In the genomic region with DNA sequence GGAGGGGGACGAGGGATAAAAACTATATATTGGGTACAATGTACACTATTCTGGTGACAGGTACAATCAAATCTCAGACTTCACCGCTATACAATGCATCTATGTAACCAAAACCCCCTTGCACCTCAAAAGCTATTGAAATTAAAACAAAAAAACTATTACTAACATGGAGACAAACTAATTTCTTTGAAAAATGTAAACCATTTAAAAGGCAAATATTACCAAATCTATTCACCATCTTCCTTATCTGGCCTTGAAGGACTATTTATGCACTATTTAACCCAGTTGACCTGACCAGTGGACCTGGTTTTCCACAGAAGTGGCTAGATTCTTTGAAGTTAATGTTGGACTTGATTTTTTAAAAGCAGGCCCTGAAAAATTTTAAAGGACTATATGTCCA, we compare ENCODE assay signal across 1 cellular context.
TF ChIP-seq lines count a peak whose summit lies in the region.

No MANE protein-coding gene starts in this region.

TF ChIP-seq in HepG2, 621 proteins besides CTCF, POLR2A, EP300 and RAD21 (continued from another document and continues in another):
- TF ChIP-seq CCDC6 (CRISPR knock-in tag; IDR thresholded peaks at IDR 0.05) (no peak), MED8 (CRISPR knock-in tag; IDR thresholded peaks at IDR 0.05; ENCODE audit: insufficient replicate concordance) (peak; percentile 55), GATA4 (IDR thresholded peaks at IDR 0.05; ENCODE audit: borderline replicate concordance, low read depth) (peak; percentile 92), ZNF839 (CRISPR knock-in tag; IDR thresholded peaks at IDR 0.05; ENCODE audit: borderline replicate concordance) (no peak), STAT5B (CRISPR knock-in tag; IDR thresholded peaks at IDR 0.05) (no peak), WIZ (CRISPR knock-in tag; IDR thresholded peaks at IDR 0.05) (no peak), RELA (CRISPR knock-in tag; IDR thresholded peaks at IDR 0.05) (no peak), MAZ (IDR thresholded peaks at IDR 0.05; ENCODE audit: borderline replicate concordance, low read depth, low read length) (no peak), MAZ (CRISPR knock-in tag; IDR thresholded peaks at IDR 0.05; ENCODE audit: low read depth) (no peak), ZNF607 (CRISPR knock-in tag; IDR thresholded peaks at IDR 0.05; ENCODE audit: borderline replicate concordance) (no peak), ZNF382 (CRISPR knock-in tag; IDR thresholded peaks at IDR 0.05; ENCODE audit: borderline replicate concordance) (no peak), CBFB (CRISPR knock-in tag; IDR thresholded peaks at IDR 0.05) (no peak), ZNF160 (CRISPR knock-in tag; IDR thresholded peaks at IDR 0.05) (no peak), IKZF1 (IDR thresholded peaks at IDR 0.05) (no peak), CCAR2 (optimal IDR thresholded peaks at IDR 0.05; ENCODE audit: low read depth, low read length) (no peak), ZNF121 (CRISPR knock-in tag; IDR thresholded peaks at IDR 0.05) (no peak), ZNF3 (CRISPR knock-in tag; IDR thresholded peaks at IDR 0.05) (no peak), KLF11 (CRISPR knock-in tag; IDR thresholded peaks at IDR 0.05) (no peak), NR2F6 (IDR thresholded peaks at IDR 0.05) (peak; percentile 86), NR2F6 (CRISPR knock-in tag; IDR thresholded peaks at IDR 0.05) (peak; percentile 68), NFRKB (IDR thresholded peaks at IDR 0.05) (no peak), RCOR2 (CRISPR knock-in tag; IDR thresholded peaks at IDR 0.05) (no peak), MTF1 (CRISPR knock-in tag; IDR thresholded peaks at IDR 0.05) (no peak), ZNF652 (CRISPR knock-in tag; IDR thresholded peaks at IDR 0.05; ENCODE audit: borderline replicate concordance, low read depth) (no peak; the same call in 1 of the 2 replicates), ZFP36 (IDR thresholded peaks at IDR 0.05; ENCODE audit: borderline replicate concordance, low read depth, low read length, partially characterized antibody) (no peak), SALL2 (CRISPR knock-in tag; IDR thresholded peaks at IDR 0.05) (no peak), BHLHE40 (IDR thresholded peaks at IDR 0.05; ENCODE audit: low read length) (no peak), FOXJ3 (CRISPR knock-in tag; IDR thresholded peaks at IDR 0.05; ENCODE audit: borderline replicate concordance) (peak; percentile 55; the same call in 1 of the 2 replicates), TBP (CRISPR knock-in tag; IDR thresholded peaks at IDR 0.05) (no peak), ZNF737 (CRISPR knock-in tag; IDR thresholded peaks at IDR 0.05; ENCODE audit: borderline replicate concordance) (no peak), PAX8 (CRISPR knock-in tag; IDR thresholded peaks at IDR 0.05; ENCODE audit: borderline replicate concordance) (no peak), HNRNPK (IDR thresholded peaks at IDR 0.05; ENCODE audit: low read depth, low read length, poor library complexity, severe bottlenecking) (no peak), MIXL1 (CRISPR knock-in tag; IDR thresholded peaks at IDR 0.05) (peak; percentile 54; the same call in 1 of the 2 replicates), CEBPG (CRISPR knock-in tag; IDR thresholded peaks at IDR 0.05) (peak; percentile 54; the same call in 1 of the 2 replicates), RBM22 (optimal IDR thresholded peaks at IDR 0.05; ENCODE audit: low read length) (no peak), DR1 (CRISPR knock-in tag; IDR thresholded peaks at IDR 0.05) (no peak), MED1 (CRISPR knock-in tag; IDR thresholded peaks at IDR 0.05) (peak; percentile 89), JARID2 (CRISPR knock-in tag; IDR thresholded peaks at IDR 0.05; ENCODE audit: insufficient replicate concordance) (no peak), SIX4 (CRISPR knock-in tag; IDR thresholded peaks at IDR 0.05) (no peak), ZNF430 (CRISPR knock-in tag; IDR thresholded peaks at IDR 0.05) (no peak), TOE1 (CRISPR knock-in tag; IDR thresholded peaks at IDR 0.05) (no peak), ZNF30 (CRISPR knock-in tag; IDR thresholded peaks at IDR 0.05) (no peak), ZNF562 (CRISPR knock-in tag; IDR thresholded peaks at IDR 0.05; ENCODE audit: borderline replicate concordance) (no peak), CBX5 (CRISPR knock-in tag; IDR thresholded peaks at IDR 0.05; ENCODE audit: borderline replicate concordance) (no peak)
- TF ChIP-seq, protein P1, sequence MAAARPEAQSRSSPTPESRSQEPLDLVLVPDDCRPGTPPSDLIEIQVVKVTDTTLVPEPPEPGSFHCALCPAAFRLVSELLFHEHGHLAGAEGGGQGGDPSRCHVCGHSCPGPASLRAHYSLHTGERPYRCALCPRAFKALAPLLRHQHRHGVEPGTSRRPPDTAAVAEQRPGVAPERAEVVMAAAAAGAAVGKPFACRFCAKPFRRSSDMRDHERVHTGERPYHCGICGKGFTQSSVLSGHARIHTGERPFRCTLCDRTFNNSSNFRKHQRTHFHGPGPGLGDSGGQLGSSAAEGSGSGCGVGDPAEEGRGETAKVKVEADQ (CRISPR knock-in tag; IDR thresholded peaks at IDR 0.05; ENCODE audit: borderline replicate concordance), result no peak
- TF ChIP-seq, protein P2, sequence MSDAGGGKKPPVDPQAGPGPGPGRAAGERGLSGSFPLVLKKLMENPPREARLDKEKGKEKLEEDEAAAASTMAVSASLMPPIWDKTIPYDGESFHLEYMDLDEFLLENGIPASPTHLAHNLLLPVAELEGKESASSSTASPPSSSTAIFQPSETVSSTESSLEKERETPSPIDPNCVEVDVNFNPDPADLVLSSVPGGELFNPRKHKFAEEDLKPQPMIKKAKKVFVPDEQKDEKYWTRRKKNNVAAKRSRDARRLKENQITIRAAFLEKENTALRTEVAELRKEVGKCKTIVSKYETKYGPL (CRISPR knock-in tag; IDR thresholded peaks at IDR 0.05), result no peak
- TF ChIP-seq, protein P3, sequence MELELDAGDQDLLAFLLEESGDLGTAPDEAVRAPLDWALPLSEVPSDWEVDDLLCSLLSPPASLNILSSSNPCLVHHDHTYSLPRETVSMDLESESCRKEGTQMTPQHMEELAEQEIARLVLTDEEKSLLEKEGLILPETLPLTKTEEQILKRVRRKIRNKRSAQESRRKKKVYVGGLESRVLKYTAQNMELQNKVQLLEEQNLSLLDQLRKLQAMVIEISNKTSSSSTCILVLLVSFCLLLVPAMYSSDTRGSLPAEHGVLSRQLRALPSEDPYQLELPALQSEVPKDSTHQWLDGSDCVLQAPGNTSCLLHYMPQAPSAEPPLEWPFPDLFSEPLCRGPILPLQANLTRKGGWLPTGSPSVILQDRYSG (CRISPR knock-in tag; IDR thresholded peaks at IDR 0.05), result no peak
- TF ChIP-seq, protein P4, sequence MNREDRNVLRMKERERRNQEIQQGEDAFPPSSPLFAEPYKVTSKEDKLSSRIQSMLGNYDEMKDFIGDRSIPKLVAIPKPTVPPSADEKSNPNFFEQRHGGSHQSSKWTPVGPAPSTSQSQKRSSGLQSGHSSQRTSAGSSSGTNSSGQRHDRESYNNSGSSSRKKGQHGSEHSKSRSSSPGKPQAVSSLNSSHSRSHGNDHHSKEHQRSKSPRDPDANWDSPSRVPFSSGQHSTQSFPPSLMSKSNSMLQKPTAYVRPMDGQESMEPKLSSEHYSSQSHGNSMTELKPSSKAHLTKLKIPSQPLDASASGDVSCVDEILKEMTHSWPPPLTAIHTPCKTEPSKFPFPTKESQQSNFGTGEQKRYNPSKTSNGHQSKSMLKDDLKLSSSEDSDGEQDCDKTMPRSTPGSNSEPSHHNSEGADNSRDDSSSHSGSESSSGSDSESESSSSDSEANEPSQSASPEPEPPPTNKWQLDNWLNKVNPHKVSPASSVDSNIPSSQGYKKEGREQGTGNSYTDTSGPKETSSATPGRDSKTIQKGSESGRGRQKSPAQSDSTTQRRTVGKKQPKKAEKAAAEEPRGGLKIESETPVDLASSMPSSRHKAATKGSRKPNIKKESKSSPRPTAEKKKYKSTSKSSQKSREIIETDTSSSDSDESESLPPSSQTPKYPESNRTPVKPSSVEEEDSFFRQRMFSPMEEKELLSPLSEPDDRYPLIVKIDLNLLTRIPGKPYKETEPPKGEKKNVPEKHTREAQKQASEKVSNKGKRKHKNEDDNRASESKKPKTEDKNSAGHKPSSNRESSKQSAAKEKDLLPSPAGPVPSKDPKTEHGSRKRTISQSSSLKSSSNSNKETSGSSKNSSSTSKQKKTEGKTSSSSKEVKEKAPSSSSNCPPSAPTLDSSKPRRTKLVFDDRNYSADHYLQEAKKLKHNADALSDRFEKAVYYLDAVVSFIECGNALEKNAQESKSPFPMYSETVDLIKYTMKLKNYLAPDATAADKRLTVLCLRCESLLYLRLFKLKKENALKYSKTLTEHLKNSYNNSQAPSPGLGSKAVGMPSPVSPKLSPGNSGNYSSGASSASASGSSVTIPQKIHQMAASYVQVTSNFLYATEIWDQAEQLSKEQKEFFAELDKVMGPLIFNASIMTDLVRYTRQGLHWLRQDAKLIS (CRISPR knock-in tag; IDR thresholded peaks at IDR 0.05), result no peak
- TF ChIP-seq, protein P5, sequence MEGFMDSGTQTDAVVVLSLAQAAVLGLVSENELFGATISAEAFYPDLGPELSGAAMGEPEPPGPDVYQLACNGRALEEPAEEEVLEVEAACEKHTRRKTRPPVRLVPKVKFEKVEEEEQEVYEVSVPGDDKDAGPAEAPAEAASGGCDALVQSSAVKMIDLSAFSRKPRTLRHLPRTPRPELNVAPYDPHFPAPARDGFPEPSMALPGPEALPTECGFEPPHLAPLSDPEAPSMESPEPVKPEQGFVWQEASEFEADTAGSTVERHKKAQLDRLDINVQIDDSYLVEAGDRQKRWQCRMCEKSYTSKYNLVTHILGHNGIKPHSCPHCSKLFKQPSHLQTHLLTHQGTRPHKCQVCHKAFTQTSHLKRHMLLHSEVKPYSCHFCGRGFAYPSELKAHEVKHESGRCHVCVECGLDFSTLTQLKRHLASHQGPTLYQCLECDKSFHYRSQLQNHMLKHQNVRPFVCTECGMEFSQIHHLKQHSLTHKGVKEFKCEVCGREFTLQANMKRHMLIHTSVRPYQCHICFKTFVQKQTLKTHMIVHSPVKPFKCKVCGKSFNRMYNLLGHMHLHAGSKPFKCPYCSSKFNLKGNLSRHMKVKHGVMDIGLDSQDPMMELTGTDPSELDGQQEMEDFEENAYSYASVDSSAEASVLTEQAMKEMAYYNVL (CRISPR knock-in tag; IDR thresholded peaks at IDR 0.05; ENCODE audit: borderline replicate concordance), result no peak
- TF ChIP-seq, protein P6, sequence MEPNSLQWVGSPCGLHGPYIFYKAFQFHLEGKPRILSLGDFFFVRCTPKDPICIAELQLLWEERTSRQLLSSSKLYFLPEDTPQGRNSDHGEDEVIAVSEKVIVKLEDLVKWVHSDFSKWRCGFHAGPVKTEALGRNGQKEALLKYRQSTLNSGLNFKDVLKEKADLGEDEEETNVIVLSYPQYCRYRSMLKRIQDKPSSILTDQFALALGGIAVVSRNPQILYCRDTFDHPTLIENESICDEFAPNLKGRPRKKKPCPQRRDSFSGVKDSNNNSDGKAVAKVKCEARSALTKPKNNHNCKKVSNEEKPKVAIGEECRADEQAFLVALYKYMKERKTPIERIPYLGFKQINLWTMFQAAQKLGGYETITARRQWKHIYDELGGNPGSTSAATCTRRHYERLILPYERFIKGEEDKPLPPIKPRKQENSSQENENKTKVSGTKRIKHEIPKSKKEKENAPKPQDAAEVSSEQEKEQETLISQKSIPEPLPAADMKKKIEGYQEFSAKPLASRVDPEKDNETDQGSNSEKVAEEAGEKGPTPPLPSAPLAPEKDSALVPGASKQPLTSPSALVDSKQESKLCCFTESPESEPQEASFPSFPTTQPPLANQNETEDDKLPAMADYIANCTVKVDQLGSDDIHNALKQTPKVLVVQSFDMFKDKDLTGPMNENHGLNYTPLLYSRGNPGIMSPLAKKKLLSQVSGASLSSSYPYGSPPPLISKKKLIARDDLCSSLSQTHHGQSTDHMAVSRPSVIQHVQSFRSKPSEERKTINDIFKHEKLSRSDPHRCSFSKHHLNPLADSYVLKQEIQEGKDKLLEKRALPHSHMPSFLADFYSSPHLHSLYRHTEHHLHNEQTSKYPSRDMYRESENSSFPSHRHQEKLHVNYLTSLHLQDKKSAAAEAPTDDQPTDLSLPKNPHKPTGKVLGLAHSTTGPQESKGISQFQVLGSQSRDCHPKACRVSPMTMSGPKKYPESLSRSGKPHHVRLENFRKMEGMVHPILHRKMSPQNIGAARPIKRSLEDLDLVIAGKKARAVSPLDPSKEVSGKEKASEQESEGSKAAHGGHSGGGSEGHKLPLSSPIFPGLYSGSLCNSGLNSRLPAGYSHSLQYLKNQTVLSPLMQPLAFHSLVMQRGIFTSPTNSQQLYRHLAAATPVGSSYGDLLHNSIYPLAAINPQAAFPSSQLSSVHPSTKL (CRISPR knock-in tag; IDR thresholded peaks at IDR 0.05), result peak; percentile 67; the same call in 1 of the 2 replicates
- TF ChIP-seq, protein P7, sequence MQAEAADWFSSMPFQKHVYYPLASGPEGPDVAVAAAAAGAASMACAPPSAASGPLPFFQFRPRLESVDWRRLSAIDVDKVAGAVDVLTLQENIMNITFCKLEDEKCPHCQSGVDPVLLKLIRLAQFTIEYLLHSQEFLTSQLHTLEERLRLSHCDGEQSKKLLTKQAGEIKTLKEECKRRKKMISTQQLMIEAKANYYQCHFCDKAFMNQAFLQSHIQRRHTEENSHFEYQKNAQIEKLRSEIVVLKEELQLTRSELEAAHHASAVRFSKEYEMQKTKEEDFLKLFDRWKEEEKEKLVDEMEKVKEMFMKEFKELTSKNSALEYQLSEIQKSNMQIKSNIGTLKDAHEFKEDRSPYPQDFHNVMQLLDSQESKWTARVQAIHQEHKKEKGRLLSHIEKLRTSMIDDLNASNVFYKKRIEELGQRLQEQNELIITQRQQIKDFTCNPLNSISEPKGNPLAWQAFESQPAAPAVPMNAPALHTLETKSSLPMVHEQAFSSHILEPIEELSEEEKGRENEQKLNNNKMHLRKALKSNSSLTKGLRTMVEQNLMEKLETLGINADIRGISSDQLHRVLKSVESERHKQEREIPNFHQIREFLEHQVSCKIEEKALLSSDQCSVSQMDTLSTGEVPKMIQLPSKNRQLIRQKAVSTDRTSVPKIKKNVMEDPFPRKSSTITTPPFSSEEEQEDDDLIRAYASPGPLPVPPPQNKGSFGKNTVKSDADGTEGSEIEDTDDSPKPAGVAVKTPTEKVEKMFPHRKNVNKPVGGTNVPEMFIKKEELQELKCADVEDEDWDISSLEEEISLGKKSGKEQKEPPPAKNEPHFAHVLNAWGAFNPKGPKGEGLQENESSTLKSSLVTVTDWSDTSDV (CRISPR knock-in tag; IDR thresholded peaks at IDR 0.05), result no peak
- TF ChIP-seq, protein P8, sequence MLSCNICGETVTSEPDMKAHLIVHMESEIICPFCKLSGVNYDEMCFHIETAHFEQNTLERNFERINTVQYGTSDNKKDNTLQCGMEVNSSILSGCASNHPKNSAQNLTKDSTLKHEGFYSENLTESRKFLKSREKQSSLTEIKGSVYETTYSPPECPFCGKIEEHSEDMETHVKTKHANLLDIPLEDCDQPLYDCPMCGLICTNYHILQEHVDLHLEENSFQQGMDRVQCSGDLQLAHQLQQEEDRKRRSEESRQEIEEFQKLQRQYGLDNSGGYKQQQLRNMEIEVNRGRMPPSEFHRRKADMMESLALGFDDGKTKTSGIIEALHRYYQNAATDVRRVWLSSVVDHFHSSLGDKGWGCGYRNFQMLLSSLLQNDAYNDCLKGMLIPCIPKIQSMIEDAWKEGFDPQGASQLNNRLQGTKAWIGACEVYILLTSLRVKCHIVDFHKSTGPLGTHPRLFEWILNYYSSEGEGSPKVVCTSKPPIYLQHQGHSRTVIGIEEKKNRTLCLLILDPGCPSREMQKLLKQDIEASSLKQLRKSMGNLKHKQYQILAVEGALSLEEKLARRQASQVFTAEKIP (CRISPR knock-in tag; IDR thresholded peaks at IDR 0.05; ENCODE audit: borderline replicate concordance), result no peak
